ENCODE assay signal across 28 cellular contexts in genomic region chrX:394830-395229, GRCh38.
"Had no signal": no experiment of that assay in that cellular context is flagged by ENCODE, and none has a peak within 500 bp of the region (broad histone marks: within the 10 kb centered on the region; RNA-seq: fewer than 3 reads in every experiment).

No MANE protein-coding gene starts in this region.

- H3K27me3 Mint-ChIP-seq: dendritic cell treated with granulocyte-macrophage colony-stimulating factor and Interleukin-4, amounts not matched to agents 40 ng/mL and 50 ng/mL, for 4 days; effector memory CD8-positive, alpha-beta T cell had no signal

- H3K27ac ChIP-seq: colonic mucosa, coronary artery, dorsolateral prefrontal cortex, epithelial cell of prostate, esophagus muscularis mucosa, esophagus squamous epithelium, gastrocnemius medialis, gastroesophageal sphincter, heart left ventricle, heart right ventricle had no signal

- H3K27me3 ChIP-seq: colonic mucosa, dorsolateral prefrontal cortex, esophagus muscularis mucosa, esophagus squamous epithelium, gastrocnemius medialis, gastroesophageal sphincter, heart left ventricle, heart right ventricle had no signal

- H3K4me3 Mint-ChIP-seq: dendritic cell treated with granulocyte-macrophage colony-stimulating factor and Interleukin-4, amounts not matched to agents 40 ng/mL and 50 ng/mL, for 4 days; effector memory CD8-positive, alpha-beta T cell; endodermal cell had no signal

- DNase-seq: colonic mucosa; cortex of kidney; dermis blood vessel endothelial cell; dorsolateral prefrontal cortex; effector CD4-positive, alpha-beta T cell; effector CD8-positive, alpha-beta T cell; effector memory CD4-positive, alpha-beta T cell; effector memory CD8-positive, alpha-beta T cell; endodermal cell; erythroblast; esophagus squamous epithelium; foreskin fibroblast; foreskin melanocyte; gastrocnemius medialis; glutamatergic neuron; head of caudate nucleus; heart left ventricle; heart right ventricle had no signal

- H3K9me3 Mint-ChIP-seq: dendritic cell treated with granulocyte-macrophage colony-stimulating factor and Interleukin-4, amounts not matched to agents 40 ng/mL and 50 ng/mL, for 4 days; effector memory CD8-positive, alpha-beta T cell had no signal

- H3K9me3 ChIP-seq: colonic mucosa, esophagus muscularis mucosa, esophagus squamous epithelium, gastrocnemius medialis, gastroesophageal sphincter, heart left ventricle, heart right ventricle had no signal

- H3K4me3 ChIP-seq: colonic mucosa, coronary artery, dorsolateral prefrontal cortex, esophagus muscularis mucosa, esophagus squamous epithelium, gastrocnemius medialis, gastroesophageal sphincter, heart left ventricle, heart right ventricle had no signal

- H3K27ac Mint-ChIP-seq: dendritic cell treated with granulocyte-macrophage colony-stimulating factor and Interleukin-4, amounts not matched to agents 40 ng/mL and 50 ng/mL, for 4 days; effector memory CD8-positive, alpha-beta T cell; endodermal cell had no signal

- H3K4me1 Mint-ChIP-seq: endodermal cell had no signal

- H3K4me1 ChIP-seq: colonic mucosa, esophagus squamous epithelium, gastroesophageal sphincter had no signal

- FAIRE-seq: colon, endometrium, endothelial cell of umbilical vein, frontal cortex had no signal

- ATAC-seq: effector memory CD8-positive, alpha-beta T cell; esophagus mucosa; gastrocnemius medialis; gastroesophageal sphincter; heart left ventricle; heart right ventricle had no signal

- H3K36me3 ChIP-seq: colonic mucosa, esophagus muscularis mucosa, esophagus squamous epithelium, gastrocnemius medialis, gastroesophageal sphincter, heart left ventricle, heart right ventricle had no signal
